In genomic region chr22:17647996-17648395, GRCh38 we compare ENCODE assay signal across 26 cellular contexts. TPM values are rescaled to one million over a fixed set of nuclear protein-coding genes. Genes with fewer than 3 reads are reported as not detected.
DNase-seq lines count a peak whose midpoint lies in the region; ATAC-seq, FAIRE-seq and TF ChIP-seq lines count a peak whose summit lies in the region.
"Had no signal": no experiment of that assay in that cellular context is flagged by ENCODE, and none has a peak within 500 bp of the region (broad histone marks: within the 10 kb centered on the region; RNA-seq: fewer than 3 reads in every experiment).

No MANE protein-coding gene starts in this region.

- H3K9me3 ChIP-seq in HepG2 (ENCODE audit: low read length) (no peaks in the 10 kb centered on the region), right lobe of liver (no peaks in the 10 kb centered on the region), PC-9 (ENCODE audit: insufficient read depth, low read depth) (no peaks in the 10 kb centered on the region)
- H3K9me3 ChIP-seq: ascending aorta, Peyer's patch had no signal

- WGBS in HepG2 (ENCODE audit: low lambda C conversion rate): 95% methylated on average over 5 of the region's 5 CpGs
- 60% methylated on average over 5 of the region's 5 CpGs for WGBS in right lobe of liver (ENCODE audit: insufficient coverage, low coverage, low lambda C conversion rate, missing lambda C conversion rate)

- no peak for TF ChIP-seq RAD21 in HepG2 (CRISPR knock-in tag; IDR thresholded peaks at IDR 0.05)

- no peak for FAIRE-seq in HepG2 (lab: Jason Lieb, UNC)
- FAIRE-seq: A204.1, GM18507 had no signal

- H3F3A ChIP-seq in PC-9 (ENCODE audit: insufficient read depth, low read depth): no peaks in the 10 kb centered on the region

- CTCF ChIA-PET in HepG2 (lab: Yijun Ruan, JAX; ENCODE audit: low intra/inter-chr PET ratio, low total read pairs): no interaction called here
- CTCF ChIA-PET in PC-9 (lab: Charles Lee): no interaction called here

- TF ChIP-seq EP300 in HepG2 (IDR thresholded peaks at IDR 0.05; ENCODE audit: low read depth in 2 of 2, low read length in 2 of 2) (no peak), HepG2 (CRISPR knock-in tag; IDR thresholded peaks at IDR 0.05; ENCODE audit: borderline replicate concordance) (no peak)

- H3K27me3 ChIP-seq in HepG2 (ENCODE audit: control insufficient read depth in 1 of 2, insufficient read depth in 2 of 2, low read length in 2 of 2) (no peaks in the 10 kb centered on the region), right lobe of liver (no peaks in the 10 kb centered on the region), PC-9 (ENCODE audit: insufficient read depth, low read depth) (no peaks in the 10 kb centered on the region)
- H3K27me3 ChIP-seq: ascending aorta, dorsolateral prefrontal cortex, Peyer's patch had no signal

- H2AFZ ChIP-seq in HepG2 (ENCODE audit: low read length) (no peak overlapping the region), PC-9 (no peak overlapping the region)

- H3K36me3 ChIP-seq in HepG2 (replicated peaks in 1 of 2; ENCODE audit: control insufficient read depth in 1 of 2, insufficient read depth in 2 of 2, low read length in 2 of 2) (no peaks in the 10 kb centered on the region), right lobe of liver (no peaks in the 10 kb centered on the region), PC-9 (ENCODE audit: low read depth) (no peaks in the 10 kb centered on the region)
- H3K36me3 ChIP-seq: Peyer's patch had no signal

- no peaks in the 10 kb centered on the region for H3K9me2 ChIP-seq in PC-9 (ENCODE audit: insufficient read depth)

- H4K20me1 ChIP-seq in HepG2 (ENCODE audit: insufficient read depth, low read length) (no peaks in the 10 kb centered on the region), PC-9 (ENCODE audit: insufficient read depth) (no peaks in the 10 kb centered on the region)

- in situ Hi-C loops in HepG2 (cut with HindIII; ENCODE audit: extremely low pct_ligation_motif_present, low pct_unique_long_range_greater_than_20kb): no loop called here

- no TSS peak for BruUV-seq in HepG2 (replicated peaks; lab: Mats Ljungman, UMichigan)
- no TSS peak for BruUV-seq in PC-9 (replicated peaks; lab: Mats Ljungman, UMichigan)

- no peaks in the 10 kb centered on the region for H3K4me1 ChIP-seq in HepG2 (ENCODE audit: insufficient read depth, low read length)
- peaks cover 0 to 7% (median 0%) of the 10 kb centered on the region in 4 donors for H3K4me1 ChIP-seq in right lobe of liver
- H3K4me1 ChIP-seq in PC-9 (replicated peaks; ENCODE audit: insufficient read depth): no peaks in the 10 kb centered on the region
- H3K4me1 ChIP-seq: ascending aorta, Peyer's patch had no signal

- ATAC-seq in HepG2: no peak
- no peak for ATAC-seq in right lobe of liver
- no peak for ATAC-seq in GM21576 (IDR thresholded peaks at IDR 0.05; ENCODE audit: unreplicated experiment)
- ATAC-seq in GM18520 (IDR thresholded peaks at IDR 0.05; ENCODE audit: unreplicated experiment): no peak
- ATAC-seq: activated T-helper 17 cell treated with anti-CD3 and anti-CD28 coated beads, Interleukin-2, amount 50 U/mL, for 72 hours; WTC11 had no signal

- POLR2A ChIA-PET in HepG2 (lab: Yijun Ruan, JAX): interaction anchor here (1.7 kb wide), 1 partner anchor 9 kb away, joined by 8 read pairs; the partner anchor contains the start of gene BCL2L13
- POLR2A ChIA-PET in PC-9 (lab: Charles Lee; ENCODE audit: unreplicated experiment): no interaction called here

- no peaks in the 10 kb centered on the region for H3K79me2 ChIP-seq in HepG2 (ENCODE audit: insufficient read depth, low read length)
- no peaks in the 10 kb centered on the region for H3K79me2 ChIP-seq in PC-9 (ENCODE audit: low read depth)

- TF ChIP-seq POLR2A in HepG2 (IDR thresholded peaks at IDR 0.05; ENCODE audit: insufficient read depth in 1 of 2, low read depth in 2 of 2, low read length in 2 of 2): no peak
- no peak for TF ChIP-seq POLR2A in right lobe of liver (IDR thresholded peaks at IDR 0.05)

- no peak overlapping the region for H3K4me2 ChIP-seq in HepG2 (ENCODE audit: low read depth, low read length)
- no peak overlapping the region for H3K4me2 ChIP-seq in PC-9

- DNase-seq in HepG2 (ENCODE audit: low spot score) (no peak), right lobe of liver (no peak), PC-9 (no peak), epithelial cell of prostate (ENCODE audit: low read depth, low spot score) (no peak), NCI-H2107 (lab: John Stamatoyannopoulos, UW) (no peak), amniotic stem cell (lab: John Stamatoyannopoulos, UW) (no peak)
- DNase-seq: activated CD4-positive, alpha-beta T cell treated with anti-CD3 and anti-CD28 coated beads, Interleukin-2, amount 50 U/mL, for 1 hour; caudate nucleus; COR-L47; dorsolateral prefrontal cortex; GDM1; head of caudate nucleus; NCI-H1092 treated with DMSO at 0.1 percent for 48 hours; NCI-H1930; NCI-H82; nucleus accumbens; stimulated activated CD4-positive, alpha-beta T cell treated with anti-CD3 and anti-CD28 coated beads, Interleukin-1b, Interleukin-23, amount 100 ng/mL, for 48 hours had no signal

- intact Hi-C loops in HepG2 (cut with micrococcal nuclease; ENCODE audit: unreplicated experiment) (no loop called here), right lobe of liver (cut with DNase I) (no loop called here), PC-9 (cut with micrococcal nuclease; ENCODE audit: unreplicated experiment) (no loop called here)

- TF ChIP-seq CTCF in HepG2 (CRISPR knock-in tag; IDR thresholded peaks at IDR 0.05): no peak
- no peak for TF ChIP-seq CTCF in right lobe of liver (IDR thresholded peaks at IDR 0.05)
- TF ChIP-seq CTCF in PC-9 (conservative IDR thresholded peaks at IDR 0.05): no peak

- H3K9ac ChIP-seq in HepG2 (ENCODE audit: insufficient read depth, low read depth, low read length): no peak overlapping the region

- H3K4me3 ChIP-seq in HepG2 (replicated peaks in 1 of 3; ENCODE audit: insufficient read depth in 1 of 3, low read depth in 2 of 3, low read length in 3 of 3) (no peak overlapping the region), right lobe of liver (no peak overlapping the region), PC-9 (no peak overlapping the region)
- H3K4me3 ChIP-seq: ascending aorta, dorsolateral prefrontal cortex, Peyer's patch, skin epidermis had no signal

- H3K27ac ChIP-seq in HepG2 (ENCODE audit: extremely low read length, insufficient read depth, low read length) (no peak overlapping the region), right lobe of liver (no peak overlapping the region), PC-9 (peak overlapping the region; percentile 32), epithelial cell of prostate (peak overlapping the region; percentile 30)
- H3K27ac ChIP-seq: ascending aorta, dorsolateral prefrontal cortex, Peyer's patch, skin epidermis had no signal

RNA-seq across cellular contexts. Expression of gene BCL2L13, which starts 9.4 kb away (rescaled TPM):
- total RNA-seq in HepG2 (2016; rRNA removed; fragmentation: Illumina TruSeq; extraction: Trizol) (13.4 and 13.5 TPM in 2 replicates), right lobe of liver (10 to 100 TPM; 26.2 to 44.5 (median 37.3) TPM), PC-9 (2021) (43.1 and 46.3 TPM in 2 replicates)
- total RNA-seq in HepG2 (2016; cell fraction: cytosol; rRNA removed; fragmentation: Illumina TruSeq; extraction: Trizol; ENCODE audit: low read depth): 8.7 and 9.3 TPM in 2 replicates
- total RNA-seq in HepG2 (2016; cell fraction: insoluble cytoplasmic fraction; rRNA removed; fragmentation: Illumina TruSeq; extraction: Trizol): 11.7 and 11.9 TPM in 2 replicates
- 17.2 and 17.6 TPM in 2 replicates for total RNA-seq in HepG2 (2016; cell fraction: membrane; rRNA removed; fragmentation: Illumina TruSeq; extraction: Trizol)
- total RNA-seq in HepG2 (2016; cell fraction: nucleus; rRNA removed; fragmentation: Illumina TruSeq; extraction: Trizol): 9.3 and 13.9 TPM in 2 replicates
- 14.1 and 14.6 TPM in 2 replicates for polyA plus RNA-seq in HepG2 (2011; rRNA removed)
- 12.3 and 14.8 TPM in 2 replicates for polyA plus RNA-seq in HepG2 (2011; cell fraction: cytosol; rRNA removed)
- polyA plus RNA-seq in HepG2 (2011; cell fraction: nucleus; rRNA removed): 6.2 and 6.7 TPM in 2 replicates
- polyA plus RNA-seq in HepG2 (2012): 12.5 and 13.1 TPM in 2 replicates
- 7.3 and 7.7 TPM in 2 replicates for polyA plus RNA-seq in HepG2 (2016; cell fraction: cytosol; fragmentation: Illumina TruSeq; extraction: Trizol; ENCODE audit: low read depth)
- 12.8 and 13.3 TPM in 2 replicates for polyA plus RNA-seq in HepG2 (2016; cell fraction: insoluble cytoplasmic fraction; fragmentation: Illumina TruSeq; extraction: Trizol; ENCODE audit: low read depth)
- polyA plus RNA-seq in HepG2 (2016; cell fraction: membrane; fragmentation: Illumina TruSeq; extraction: Trizol; ENCODE audit: low read depth): 12.3 and 13.0 TPM in 2 replicates
- 10.7 and 11.2 TPM in 2 replicates for polyA plus RNA-seq in HepG2 (2016; cell fraction: nucleus; fragmentation: Illumina TruSeq; extraction: Trizol; ENCODE audit: insufficient read depth, low read depth)
- polyA minus RNA-seq in HepG2 (2011; rRNA and poly(A)+ RNA removed; ENCODE audit: low replicate concordance): 22.9 and 28.7 TPM in 2 replicates
- polyA minus RNA-seq in HepG2 (2011; cell fraction: cytosol; rRNA and poly(A)+ RNA removed): 11.3 and 13.1 TPM in 2 replicates
- 15.7 and 16.4 TPM in 2 replicates for polyA minus RNA-seq in HepG2 (2011; cell fraction: nucleus; rRNA and poly(A)+ RNA removed)

RNA-seq across cellular contexts. Expression of gene ATP6V1E1, which starts 19.4 kb away (rescaled TPM):
- total RNA-seq in HepG2 (2016; rRNA removed; fragmentation: Illumina TruSeq; extraction: Trizol) (90.9 and 134 TPM in 2 replicates), right lobe of liver (10 to 100 TPM; 30.8 to 87.3 (median 44.0) TPM), PC-9 (2021) (53.5 and 58.0 TPM in 2 replicates)
- total RNA-seq in HepG2 (2016; cell fraction: cytosol; rRNA removed; fragmentation: Illumina TruSeq; extraction: Trizol; ENCODE audit: low read depth): 16.2 and 17.3 TPM in 2 replicates
- 91.3 and 151 TPM in 2 replicates for total RNA-seq in HepG2 (2016; cell fraction: insoluble cytoplasmic fraction; rRNA removed; fragmentation: Illumina TruSeq; extraction: Trizol)
- total RNA-seq in HepG2 (2016; cell fraction: membrane; rRNA removed; fragmentation: Illumina TruSeq; extraction: Trizol): 27.2 and 27.7 TPM in 2 replicates
- 39.2 and 45.9 TPM in 2 replicates for total RNA-seq in HepG2 (2016; cell fraction: nucleus; rRNA removed; fragmentation: Illumina TruSeq; extraction: Trizol)
- 67.2 and 69.3 TPM in 2 replicates for polyA plus RNA-seq in HepG2 (2011; rRNA removed)
- polyA plus RNA-seq in HepG2 (2011; cell fraction: cytosol; rRNA removed): 55.4 and 71.3 TPM in 2 replicates
- polyA plus RNA-seq in HepG2 (2011; cell fraction: nucleus; rRNA removed): 15.4 and 18.8 TPM in 2 replicates
- 68.2 and 73.3 TPM in 2 replicates for polyA plus RNA-seq in HepG2 (2012)
- 7.5 and 7.7 TPM in 2 replicates for polyA plus RNA-seq in HepG2 (2016; cell fraction: cytosol; fragmentation: Illumina TruSeq; extraction: Trizol; ENCODE audit: low read depth)
- 144 and 152 TPM in 2 replicates for polyA plus RNA-seq in HepG2 (2016; cell fraction: insoluble cytoplasmic fraction; fragmentation: Illumina TruSeq; extraction: Trizol; ENCODE audit: low read depth)
- 14.8 and 15.1 TPM in 2 replicates for polyA plus RNA-seq in HepG2 (2016; cell fraction: membrane; fragmentation: Illumina TruSeq; extraction: Trizol; ENCODE audit: low read depth)
- polyA plus RNA-seq in HepG2 (2016; cell fraction: nucleus; fragmentation: Illumina TruSeq; extraction: Trizol; ENCODE audit: insufficient read depth, low read depth): 60.0 and 63.8 TPM in 2 replicates
- polyA minus RNA-seq in HepG2 (2011; rRNA and poly(A)+ RNA removed; ENCODE audit: low replicate concordance): 53.2 and 88.3 TPM in 2 replicates
- 26.9 and 29.5 TPM in 2 replicates for polyA minus RNA-seq in HepG2 (2011; cell fraction: cytosol; rRNA and poly(A)+ RNA removed)
- polyA minus RNA-seq in HepG2 (2011; cell fraction: nucleus; rRNA and poly(A)+ RNA removed): 24.2 and 38.3 TPM in 2 replicates

Comparison
In these comparisons a context has a peak if more than half of its experiments do, and no peak if none do; other contexts are left out.
1. H3K27ac ChIP-seq: peak in PC-9 (single experiment) and epithelial cell of prostate (single experiment); none in HepG2 (single experiment) and right lobe of liver (0 of 3).